2 cellular contexts compared by ENCODE assay signal in the genomic region with DNA sequence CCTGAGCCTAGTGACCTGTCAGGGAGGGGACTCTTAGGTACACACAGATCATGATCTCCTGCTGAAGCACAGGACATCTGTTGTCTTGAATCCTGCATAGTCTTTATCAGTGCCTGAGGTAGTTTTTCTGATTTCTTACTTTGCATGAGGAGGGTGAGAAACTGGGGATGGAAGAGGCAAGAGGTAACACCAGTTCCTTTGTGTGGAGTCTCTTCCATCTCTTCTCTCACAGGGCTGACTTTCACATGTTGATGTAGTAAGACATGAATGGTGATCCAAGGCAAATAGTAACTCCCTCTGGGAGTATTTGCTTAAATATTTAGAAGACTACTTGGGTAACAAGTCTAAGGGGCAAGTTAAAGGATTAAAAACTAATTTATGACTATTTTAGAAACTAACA.
TF ChIP-seq lines count a peak whose summit lies in the region.

No MANE protein-coding gene starts in this region.

TF ChIP-seq in GM23338, 12 proteins besides CTCF, POLR2A, EP300 and RAD21 (continued from another document):
- TF ChIP-seq, protein P1, sequence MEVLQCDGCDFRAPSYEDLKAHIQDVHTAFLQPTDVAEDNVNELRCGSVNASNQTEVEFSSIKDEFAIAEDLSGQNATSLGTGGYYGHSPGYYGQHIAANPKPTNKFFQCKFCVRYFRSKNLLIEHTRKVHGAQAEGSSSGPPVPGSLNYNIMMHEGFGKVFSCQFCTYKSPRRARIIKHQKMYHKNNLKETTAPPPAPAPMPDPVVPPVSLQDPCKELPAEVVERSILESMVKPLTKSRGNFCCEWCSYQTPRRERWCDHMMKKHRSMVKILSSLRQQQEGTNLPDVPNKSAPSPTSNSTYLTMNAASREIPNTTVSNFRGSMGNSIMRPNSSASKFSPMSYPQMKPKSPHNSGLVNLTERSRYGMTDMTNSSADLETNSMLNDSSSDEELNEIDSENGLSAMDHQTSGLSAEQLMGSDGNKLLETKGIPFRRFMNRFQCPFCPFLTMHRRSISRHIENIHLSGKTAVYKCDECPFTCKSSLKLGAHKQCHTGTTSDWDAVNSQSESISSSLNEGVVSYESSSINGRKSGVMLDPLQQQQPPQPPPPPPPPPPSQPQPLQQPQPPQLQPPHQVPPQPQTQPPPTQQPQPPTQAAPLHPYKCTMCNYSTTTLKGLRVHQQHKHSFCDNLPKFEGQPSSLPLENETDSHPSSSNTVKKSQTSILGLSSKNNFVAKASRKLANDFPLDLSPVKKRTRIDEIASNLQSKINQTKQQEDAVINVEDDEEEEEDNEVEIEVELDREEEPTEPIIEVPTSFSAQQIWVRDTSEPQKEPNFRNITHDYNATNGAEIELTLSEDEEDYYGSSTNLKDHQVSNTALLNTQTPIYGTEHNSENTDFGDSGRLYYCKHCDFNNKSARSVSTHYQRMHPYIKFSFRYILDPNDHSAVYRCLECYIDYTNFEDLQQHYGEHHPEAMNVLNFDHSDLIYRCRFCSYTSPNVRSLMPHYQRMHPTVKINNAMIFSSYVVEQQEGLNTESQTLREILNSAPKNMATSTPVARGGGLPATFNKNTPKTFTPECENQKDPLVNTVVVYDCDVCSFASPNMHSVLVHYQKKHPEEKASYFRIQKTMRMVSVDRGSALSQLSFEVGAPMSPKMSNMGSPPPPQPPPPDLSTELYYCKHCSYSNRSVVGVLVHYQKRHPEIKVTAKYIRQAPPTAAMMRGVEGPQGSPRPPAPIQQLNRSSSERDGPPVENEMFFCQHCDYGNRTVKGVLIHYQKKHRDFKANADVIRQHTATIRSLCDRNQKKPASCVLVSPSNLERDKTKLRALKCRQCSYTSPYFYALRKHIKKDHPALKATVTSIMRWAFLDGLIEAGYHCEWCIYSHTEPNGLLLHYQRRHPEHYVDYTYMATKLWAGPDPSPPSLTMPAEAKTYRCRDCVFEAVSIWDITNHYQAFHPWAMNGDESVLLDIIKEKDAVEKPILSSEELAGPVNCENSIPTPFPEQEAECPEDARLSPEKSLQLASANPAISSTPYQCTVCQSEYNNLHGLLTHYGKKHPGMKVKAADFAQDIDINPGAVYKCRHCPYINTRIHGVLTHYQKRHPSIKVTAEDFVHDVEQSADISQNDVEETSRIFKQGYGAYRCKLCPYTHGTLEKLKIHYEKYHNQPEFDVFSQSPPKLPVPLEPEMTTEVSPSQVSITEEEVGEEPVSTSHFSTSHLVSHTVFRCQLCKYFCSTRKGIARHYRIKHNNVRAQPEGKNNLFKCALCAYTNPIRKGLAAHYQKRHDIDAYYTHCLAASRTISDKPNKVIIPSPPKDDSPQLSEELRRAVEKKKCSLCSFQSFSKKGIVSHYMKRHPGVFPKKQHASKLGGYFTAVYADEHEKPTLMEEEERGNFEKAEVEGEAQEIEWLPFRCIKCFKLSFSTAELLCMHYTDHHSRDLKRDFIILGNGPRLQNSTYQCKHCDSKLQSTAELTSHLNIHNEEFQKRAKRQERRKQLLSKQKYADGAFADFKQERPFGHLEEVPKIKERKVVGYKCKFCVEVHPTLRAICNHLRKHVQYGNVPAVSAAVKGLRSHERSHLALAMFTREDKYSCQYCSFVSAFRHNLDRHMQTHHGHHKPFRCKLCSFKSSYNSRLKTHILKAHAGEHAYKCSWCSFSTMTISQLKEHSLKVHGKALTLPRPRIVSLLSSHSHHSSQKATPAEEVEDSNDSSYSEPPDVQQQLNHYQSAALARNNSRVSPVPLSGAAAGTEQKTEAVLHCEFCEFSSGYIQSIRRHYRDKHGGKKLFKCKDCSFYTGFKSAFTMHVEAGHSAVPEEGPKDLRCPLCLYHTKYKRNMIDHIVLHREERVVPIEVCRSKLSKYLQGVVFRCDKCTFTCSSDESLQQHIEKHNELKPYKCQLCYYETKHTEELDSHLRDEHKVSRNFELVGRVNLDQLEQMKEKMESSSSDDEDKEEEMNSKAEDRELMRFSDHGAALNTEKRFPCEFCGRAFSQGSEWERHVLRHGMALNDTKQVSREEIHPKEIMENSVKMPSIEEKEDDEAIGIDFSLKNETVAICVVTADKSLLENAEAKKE (CRISPR knock-in tag; IDR thresholded peaks at IDR 0.05), result peak; percentile 82

TF ChIP-seq in WTC11, 78 proteins besides CTCF, POLR2A, EP300 and RAD21 (continued from another document):
- TF ChIP-seq, protein P2, sequence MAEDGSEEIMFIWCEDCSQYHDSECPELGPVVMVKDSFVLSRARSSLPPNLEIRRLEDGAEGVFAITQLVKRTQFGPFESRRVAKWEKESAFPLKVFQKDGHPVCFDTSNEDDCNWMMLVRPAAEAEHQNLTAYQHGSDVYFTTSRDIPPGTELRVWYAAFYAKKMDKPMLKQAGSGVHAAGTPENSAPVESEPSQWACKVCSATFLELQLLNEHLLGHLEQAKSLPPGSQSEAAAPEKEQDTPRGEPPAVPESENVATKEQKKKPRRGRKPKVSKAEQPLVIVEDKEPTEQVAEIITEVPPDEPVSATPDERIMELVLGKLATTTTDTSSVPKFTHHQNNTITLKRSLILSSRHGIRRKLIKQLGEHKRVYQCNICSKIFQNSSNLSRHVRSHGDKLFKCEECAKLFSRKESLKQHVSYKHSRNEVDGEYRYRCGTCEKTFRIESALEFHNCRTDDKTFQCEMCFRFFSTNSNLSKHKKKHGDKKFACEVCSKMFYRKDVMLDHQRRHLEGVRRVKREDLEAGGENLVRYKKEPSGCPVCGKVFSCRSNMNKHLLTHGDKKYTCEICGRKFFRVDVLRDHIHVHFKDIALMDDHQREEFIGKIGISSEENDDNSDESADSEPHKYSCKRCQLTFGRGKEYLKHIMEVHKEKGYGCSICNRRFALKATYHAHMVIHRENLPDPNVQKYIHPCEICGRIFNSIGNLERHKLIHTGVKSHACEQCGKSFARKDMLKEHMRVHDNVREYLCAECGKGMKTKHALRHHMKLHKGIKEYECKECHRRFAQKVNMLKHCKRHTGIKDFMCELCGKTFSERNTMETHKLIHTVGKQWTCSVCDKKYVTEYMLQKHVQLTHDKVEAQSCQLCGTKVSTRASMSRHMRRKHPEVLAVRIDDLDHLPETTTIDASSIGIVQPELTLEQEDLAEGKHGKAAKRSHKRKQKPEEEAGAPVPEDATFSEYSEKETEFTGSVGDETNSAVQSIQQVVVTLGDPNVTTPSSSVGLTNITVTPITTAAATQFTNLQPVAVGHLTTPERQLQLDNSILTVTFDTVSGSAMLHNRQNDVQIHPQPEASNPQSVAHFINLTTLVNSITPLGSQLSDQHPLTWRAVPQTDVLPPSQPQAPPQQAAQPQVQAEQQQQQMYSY (CRISPR knock-in tag; IDR thresholded peaks at IDR 0.05), result no peak
